ENCODE assay signal across 20 cellular contexts in the genomic region with DNA sequence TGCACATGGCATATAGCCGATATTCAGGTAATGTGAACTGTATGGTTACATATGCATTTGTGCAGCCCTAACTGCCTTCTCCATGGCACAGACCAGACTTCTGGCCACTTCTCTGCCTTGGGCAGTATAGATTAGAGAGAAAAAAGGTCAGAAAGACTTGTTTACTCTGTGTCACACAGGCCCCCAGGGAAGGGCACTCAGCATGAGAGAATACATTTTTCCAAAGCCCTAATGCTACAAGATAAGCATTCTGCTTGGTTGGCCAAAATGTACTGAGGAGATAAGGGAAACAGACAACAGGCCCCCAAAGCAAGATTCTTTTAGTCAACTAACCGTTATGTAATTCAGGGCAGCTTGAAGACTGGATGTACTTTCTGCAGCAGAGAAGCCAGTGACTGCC.
A peak's percentile ranks its signal among the peaks of the same experiment; 100 is the strongest.
DNase-seq lines count a peak whose midpoint lies in the region; ATAC-seq, FAIRE-seq and TF ChIP-seq lines count a peak whose summit lies in the region.
"Had no signal": no experiment of that assay in that cellular context is flagged by ENCODE, and none has a peak within 500 bp of the region (broad histone marks: within the 10 kb centered on the region; RNA-seq: fewer than 3 reads in every experiment).

No MANE protein-coding gene starts in this region.

- H3K9me1 ChIP-seq in K562 (ENCODE audit: control insufficient read depth, insufficient read depth, low read length): no peaks in the 10 kb centered on the region

- no peak for FAIRE-seq in K562 (lab: Jason Lieb, UNC)
- FAIRE-seq: G401.6, GM12891, GM19239, HepG2 had no signal

- no peak overlapping the region for H3K27ac ChIP-seq in K562 (ENCODE audit: extremely low read depth, low read depth, low read length)
- peak overlapping the region; percentile 62 for H3K27ac ChIP-seq in mesodermal cell (ENCODE audit: low read depth, low read length, severe bottlenecking)
- H3K27ac ChIP-seq: BLaER1 treated with 17β-estradiol and CSF1 and Interleukin-3, amounts not matched to agents 10 nM and 100 nM had no signal

- no peak for TF ChIP-seq CTCF in BE2C (IDR thresholded peaks at IDR 0.05; ENCODE audit: low read depth, low read length)
- no peak for TF ChIP-seq CTCF in K562 (IDR thresholded peaks at IDR 0.05 in 2 of 3, conservative IDR thresholded peaks at IDR 0.05 in 1 of 3; ENCODE audit: insufficient read depth in 2 of 3, low read depth in 1 of 3, low read length in 3 of 3)

- no peak overlapping the region for H3K9ac ChIP-seq in K562 (ENCODE audit: insufficient read depth in 1 of 2, low read depth in 2 of 2, low read length in 2 of 2)
- H3K9ac ChIP-seq: BLaER1 treated with 17β-estradiol and CSF1 and Interleukin-3, amounts not matched to agents 10 nM and 100 nM had no signal

- 0% methylated on average over 2 of the region's 2 CpGs for WGBS in K562 (ENCODE audit: insufficient coverage, low coverage, missing lambda C conversion rate)
- no CpG with 5 or more reads among the region's 2 CpGs for WGBS in mesodermal cell (ENCODE audit: insufficient coverage in 2 of 2), 2 experiments

- no peaks in the 10 kb centered on the region for H4K20me1 ChIP-seq in K562 (replicated peaks; ENCODE audit: control insufficient read depth, insufficient read depth, low read length)
- H4K20me1 ChIP-seq: BLaER1 treated with 17β-estradiol and CSF1 and Interleukin-3, amounts not matched to agents 10 nM and 100 nM had no signal

- no TSS peak for BruUV-seq in K562 (replicated peaks; lab: Mats Ljungman, UMichigan)

- H3K27me3 ChIP-seq in BE2C (no peaks in the 10 kb centered on the region), K562 (ENCODE audit: control insufficient read depth in 2 of 2, insufficient read depth in 2 of 2, low read length in 2 of 2) (peaks cover 0 to 14% of the 10 kb centered on the region in 2 experiments; a peak in 2 of 5 replicates), H7 (ENCODE audit: control insufficient read depth, insufficient read depth, low read length) (no peaks in the 10 kb centered on the region)
- H3K27me3 ChIP-seq: BLaER1 treated with 17β-estradiol and CSF1 and Interleukin-3, amounts not matched to agents 10 nM and 100 nM had no signal

- intact Hi-C loops in K562 (cut with micrococcal nuclease): no loop called here

- H3K36me3 ChIP-seq in BE2C (no peaks in the 10 kb centered on the region), K562 (ENCODE audit: control insufficient read depth, insufficient read depth, low read length) (no peaks in the 10 kb centered on the region), mesodermal cell (ENCODE audit: control insufficient read depth, insufficient read depth, low read length) (no peaks in the 10 kb centered on the region), H7 (replicated peaks; ENCODE audit: control insufficient read depth, insufficient read depth, low read length) (no peaks in the 10 kb centered on the region)
- H3K36me3 ChIP-seq: BLaER1 treated with 17β-estradiol and CSF1 and Interleukin-3, amounts not matched to agents 10 nM and 100 nM had no signal

- CTCF ChIA-PET in K562 (lab: Yijun Ruan, JAX; ENCODE audit: low intra/inter-chr PET ratio): no interaction called here

- in situ Hi-C loops in K562 (cut with MboI): no loop called here

- no peak for TF ChIP-seq RAD21 in K562 (CRISPR knock-in tag; conservative IDR thresholded peaks at IDR 0.05 in 1 of 2, IDR thresholded peaks at IDR 0.05 in 1 of 2)

- H2AFZ ChIP-seq in K562 (ENCODE audit: low read depth, low read length): no peak overlapping the region

- TF ChIP-seq POLR2A in K562 (conservative IDR thresholded peaks at IDR 0.05): no peak

- POLR2A ChIA-PET in K562 (lab: Yijun Ruan, JAX): no interaction called here

- peaks cover 15% of the 10 kb centered on the region for H3K4me1 ChIP-seq in BE2C
- no peaks in the 10 kb centered on the region for H3K4me1 ChIP-seq in K562 (replicated peaks in 1 of 2; ENCODE audit: control insufficient read depth in 2 of 2, insufficient read depth in 2 of 2, low read length in 2 of 2)
- no peaks in the 10 kb centered on the region for H3K4me1 ChIP-seq in mesodermal cell (ENCODE audit: control insufficient read depth, insufficient read depth, low read length, poor library complexity, severe bottlenecking)
- H3K4me1 ChIP-seq: BLaER1 treated with 17β-estradiol and CSF1 and Interleukin-3, amounts not matched to agents 10 nM and 100 nM had no signal

- DNase-seq in BE2C: peak; percentile 91
- DNase-seq in SK-N-DZ (ENCODE audit: low spot score): peak; percentile 57
- no peak for DNase-seq in K562 (ENCODE audit: extremely low read depth in 1 of 4, low spot score in 3 of 4)
- DNase-seq in H7: no peak
- DNase-seq in SW 1271 (lab: John Stamatoyannopoulos, UW): no peak
- DNase-seq in ureter (ENCODE audit: low spot score): no peak
- DNase-seq in DMS 273 treated with DMSO at 0.1 percent for 48 hours (lab: John Stamatoyannopoulos, UW): no peak
- DNase-seq: 8988T; Calu3; CD8-positive, alpha-beta T cell; DMS53; DND-41; EL; HCEC 1CT had no signal

- no peak for ATAC-seq in K562
- ATAC-seq: CD8-positive, alpha-beta T cell; HepG2 had no signal

- no peak overlapping the region for H3K4me2 ChIP-seq in K562 (ENCODE audit: insufficient read depth, low read length)
- H3K4me2 ChIP-seq: BLaER1 treated with 17β-estradiol and CSF1 and Interleukin-3, amounts not matched to agents 10 nM and 100 nM had no signal

- H3K79me2 ChIP-seq in K562 (ENCODE audit: control insufficient read depth, insufficient read depth, low read length): no peaks in the 10 kb centered on the region

- H3K4me3 ChIP-seq in BE2C (ENCODE audit: low read depth, low read length): no peak overlapping the region
- no peak overlapping the region for H3K4me3 ChIP-seq in K562
- no peak overlapping the region for H3K4me3 ChIP-seq in mesodermal cell (ENCODE audit: extremely low read depth, insufficient read depth, low read length, poor library complexity, severe bottlenecking)
- no peak overlapping the region for H3K4me3 ChIP-seq in H7 (ENCODE audit: insufficient read depth, low read depth, low read length)
- H3K4me3 ChIP-seq: BLaER1 treated with 17β-estradiol and CSF1 and Interleukin-3, amounts not matched to agents 10 nM and 100 nM had no signal

- H3K9me3 ChIP-seq in BE2C (no peaks in the 10 kb centered on the region), K562 (replicated peaks; ENCODE audit: control insufficient read depth, insufficient read depth, low read depth, low read length) (no peaks in the 10 kb centered on the region), mesodermal cell (ENCODE audit: control insufficient read depth, low read length) (no peaks in the 10 kb centered on the region)

- TF ChIP-seq EP300 in K562 (IDR thresholded peaks at IDR 0.05; ENCODE audit: low read length): no peak

TF ChIP-seq in K562, 482 proteins besides CTCF, POLR2A, EP300 and RAD21:
- peak; percentile 27; the same call in 1 of the 2 replicates for TF ChIP-seq CBFA2T3 (IDR thresholded peaks at IDR 0.05)
- no peak for TF ChIP-seq NCOA6 (IDR thresholded peaks at IDR 0.05)
TF ChIP-seq in K562: peak in this region for 1.

Comparison
In these comparisons a context has a peak if more than half of its experiments do, and no peak if none do; other contexts are left out.
1. DNase-seq: peak in BE2C (single experiment) and SK-N-DZ (single experiment); none in K562 (0 of 4), H7 (single experiment), SW 1271 (0 of 2), ureter (single experiment) and DMS 273 treated with DMSO at 0.1 percent for 48 hours (single experiment).